16 cellular contexts compared by ENCODE assay signal in the genomic region with DNA sequence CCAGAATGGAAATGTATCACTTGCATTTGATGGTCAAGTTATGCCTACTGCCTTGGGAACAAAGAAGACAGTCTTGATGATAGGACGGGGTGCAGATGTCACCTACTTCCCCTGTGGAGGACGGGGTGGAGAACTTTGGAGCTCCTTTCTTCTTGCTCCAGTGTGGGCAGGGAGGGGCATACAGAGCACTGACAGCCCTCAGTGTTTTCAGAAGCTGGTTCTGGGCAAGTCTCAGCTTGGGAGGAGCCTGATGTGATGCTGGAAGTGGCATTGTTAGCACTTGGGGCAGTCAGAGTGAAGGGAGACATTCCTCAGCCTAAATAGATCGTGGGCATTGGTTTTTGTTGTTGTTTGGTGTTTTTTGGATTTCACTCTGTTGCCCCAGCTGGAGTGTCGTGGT. TPM values are rescaled to one million over a fixed set of nuclear protein-coding genes. Genes with fewer than 3 reads are reported as not detected.
DNase-seq lines count a peak whose midpoint lies in the region; ATAC-seq and TF ChIP-seq lines count a peak whose summit lies in the region.
"Had no signal": no experiment of that assay in that cellular context is flagged by ENCODE, and none has a peak within 500 bp of the region (broad histone marks: within the 10 kb centered on the region; RNA-seq: fewer than 3 reads in every experiment).

No MANE protein-coding gene starts in this region.

- H3K9me3 ChIP-seq in osteoblast (ENCODE audit: low read depth, low read length) (no peaks in the 10 kb centered on the region), upper lobe of left lung (no peaks in the 10 kb centered on the region)
- H3K9me3 ChIP-seq: BLaER1, body of pancreas, mucosa of descending colon, Peyer's patch, tibial nerve had no signal

- H3K4me3 Mint-ChIP-seq in natural killer cell treated with Interleukin-12 subunit alpha and Interleukin-12 subunit beta and Interleukin-15 and Interleukin-18, amount 100 ng/mL, for 72 hours: peak overlapping the region; percentile 86
- no peak overlapping the region for H3K4me3 Mint-ChIP-seq in natural killer cell
- H3K4me3 Mint-ChIP-seq: activated CD4-positive, alpha-beta T cell treated with anti-CD3 and anti-CD28 coated beads for 36 hours had no signal

- no peak overlapping the region for H2AFZ ChIP-seq in osteoblast (ENCODE audit: low read length)

- no peak for ATAC-seq in natural killer cell treated with Interleukin-12 subunit alpha and Interleukin-12 subunit beta and Interleukin-15 and Interleukin-18, amount 100 ng/mL, for 72 hours
- no peak for ATAC-seq in natural killer cell
- ATAC-seq in upper lobe of left lung (ENCODE audit: low FRiP score in 2 of 2): no peak
- ATAC-seq in GM18505 (IDR thresholded peaks at IDR 0.05; ENCODE audit: unreplicated experiment): no peak
- ATAC-seq: activated CD4-positive, alpha-beta T cell treated with anti-CD3 and anti-CD28 coated beads for 36 hours; body of pancreas; mucosa of descending colon had no signal

- H3K4me1 ChIP-seq in osteoblast (ENCODE audit: insufficient read depth, low read length) (peaks cover 51% of the 10 kb centered on the region), upper lobe of left lung (peaks cover 11 to 22% (median 17%) of the 10 kb centered on the region in 4 donors)

- H3K36me3 Mint-ChIP-seq in natural killer cell treated with Interleukin-12 subunit alpha and Interleukin-12 subunit beta and Interleukin-15 and Interleukin-18, amount 100 ng/mL, for 72 hours: peaks cover 9% of the 10 kb centered on the region
- H3K36me3 Mint-ChIP-seq in natural killer cell: no peaks in the 10 kb centered on the region

- H3K27ac Mint-ChIP-seq in natural killer cell treated with Interleukin-12 subunit alpha and Interleukin-12 subunit beta and Interleukin-15 and Interleukin-18, amount 100 ng/mL, for 72 hours: peak overlapping the region; percentile 72 to 86
- H3K27ac Mint-ChIP-seq in natural killer cell: no peak overlapping the region
- H3K27ac Mint-ChIP-seq: activated CD4-positive, alpha-beta T cell treated with anti-CD3 and anti-CD28 coated beads for 36 hours had no signal

- H3K4me1 Mint-ChIP-seq in natural killer cell treated with Interleukin-12 subunit alpha and Interleukin-12 subunit beta and Interleukin-15 and Interleukin-18, amount 100 ng/mL, for 72 hours (ENCODE audit: low read depth in 2 of 2): peaks cover 45 to 48% of the 10 kb centered on the region in 2 donors
- H3K4me1 Mint-ChIP-seq in natural killer cell: peaks cover 11 to 33% of the 10 kb centered on the region in 2 donors

- DNase-seq in natural killer cell treated with Interleukin-12 subunit alpha and Interleukin-12 subunit beta and Interleukin-15 and Interleukin-18, amount 100 ng/mL, for 72 hours (ENCODE audit: low spot score): no peak
- DNase-seq in natural killer cell: no peak
- DNase-seq in epithelial cell of esophagus (ENCODE audit: low read depth): peak; percentile 62
- DNase-seq in osteoblast (ENCODE audit: insufficient read length, low spot score, missing footprints): peak; percentile 69
- DNase-seq in upper lobe of left lung: no peak
- DNase-seq in NCI-H774 (lab: John Stamatoyannopoulos, UW): no peak
- no peak for DNase-seq in LoVo (ENCODE audit: low spot score)
- DNase-seq: activated CD4-positive, alpha-beta T cell treated with anti-CD3 and anti-CD28 coated beads for 36 hours; body of pancreas; glutamatergic neuron; NCI-H1417; Peyer's patch had no signal

- H4K20me1 ChIP-seq in osteoblast (ENCODE audit: insufficient read depth, low read length): no peaks in the 10 kb centered on the region
- H4K20me1 ChIP-seq: BLaER1 had no signal

- H3K4me2 ChIP-seq in osteoblast (ENCODE audit: insufficient read depth, low read length): peak overlapping the region; percentile 61
- H3K4me2 ChIP-seq: BLaER1 had no signal

- peaks cover 76% of the 10 kb centered on the region for H3K36me3 ChIP-seq in osteoblast (ENCODE audit: insufficient read depth, low read length)
- H3K36me3 ChIP-seq in upper lobe of left lung: no peaks in the 10 kb centered on the region
- H3K36me3 ChIP-seq: BLaER1, Peyer's patch had no signal

- TF ChIP-seq CTCF in natural killer cell (IDR thresholded peaks at IDR 0.05) (no peak), epithelial cell of esophagus (IDR thresholded peaks at IDR 0.05; ENCODE audit: insufficient read depth, low read depth, low read length, missing control alignments) (no peak), osteoblast (IDR thresholded peaks at IDR 0.05; ENCODE audit: extremely low read depth, low read depth, low read length) (no peak), upper lobe of left lung (IDR thresholded peaks at IDR 0.05) (no peak)

- H3K27me3 Mint-ChIP-seq in natural killer cell treated with Interleukin-12 subunit alpha and Interleukin-12 subunit beta and Interleukin-15 and Interleukin-18, amount 100 ng/mL, for 72 hours: no peaks in the 10 kb centered on the region
- H3K27me3 Mint-ChIP-seq in natural killer cell (ENCODE audit: low read depth in 2 of 2): no peaks in the 10 kb centered on the region
- H3K27me3 Mint-ChIP-seq: activated CD4-positive, alpha-beta T cell treated with anti-CD3 and anti-CD28 coated beads for 36 hours had no signal

- H3K9me3 Mint-ChIP-seq in natural killer cell treated with Interleukin-12 subunit alpha and Interleukin-12 subunit beta and Interleukin-15 and Interleukin-18, amount 100 ng/mL, for 72 hours: no peaks in the 10 kb centered on the region
- no peaks in the 10 kb centered on the region for H3K9me3 Mint-ChIP-seq in natural killer cell

- H3K79me2 ChIP-seq in osteoblast (ENCODE audit: insufficient read depth, low read length): peaks cover 87% of the 10 kb centered on the region

- H3K27ac ChIP-seq in osteoblast (ENCODE audit: low read depth, low read length) (peak overlapping the region; percentile 97), upper lobe of left lung (no peak overlapping the region)
- H3K27ac ChIP-seq: BLaER1 had no signal

- 83 to 94% methylated on average over 4 of the region's 4 CpGs for WGBS in upper lobe of left lung, 2 donors

- intact Hi-C loops in natural killer cell (cut with micrococcal nuclease): no loop called here

- H3K4me3 ChIP-seq in epithelial cell of esophagus (ENCODE audit: low read length): no peak overlapping the region
- no peak overlapping the region for H3K4me3 ChIP-seq in osteoblast (ENCODE audit: insufficient read depth, low read length)
- no peak overlapping the region for H3K4me3 ChIP-seq in upper lobe of left lung
- H3K4me3 ChIP-seq: BLaER1, body of pancreas, mucosa of descending colon, Peyer's patch, tibial nerve had no signal

- no peak for TF ChIP-seq EP300 in upper lobe of left lung (IDR thresholded peaks at IDR 0.05)

- no peak for TF ChIP-seq POLR2A in upper lobe of left lung (IDR thresholded peaks at IDR 0.05)
- no peak for TF ChIP-seq POLR2A in GM18505 (IDR thresholded peaks at IDR 0.05; ENCODE audit: borderline replicate concordance, extremely low read depth, insufficient read depth, insufficient read length)

- H3K27me3 ChIP-seq in osteoblast (ENCODE audit: insufficient read depth, low read length) (no peaks in the 10 kb centered on the region), upper lobe of left lung (no peaks in the 10 kb centered on the region)
- H3K27me3 ChIP-seq: BLaER1, body of pancreas, Peyer's patch, tibial nerve had no signal

RNA-seq across cellular contexts. Expression of a gene that starts 59.7 kb away (rescaled TPM):
- total RNA-seq in natural killer cell treated with Interleukin-12 subunit alpha and Interleukin-12 subunit beta and Interleukin-15 and Interleukin-18, amount 100 ng/mL, for 72 hours: 10 to 100 TPM; 24.7 to 37.3 TPM
- total RNA-seq in natural killer cell (10 to 100 TPM; 24.4 to 47.0 (median 28.0) TPM), osteoblast (91.6 and 94.8 TPM in 2 replicates), upper lobe of left lung (1 to 10 TPM; 3.0 to 7.7 (median 4.2) TPM)

Comparison
In these comparisons a context has a peak if more than half of its experiments do, and no peak if none do; other contexts are left out.
1. H3K27ac Mint-ChIP-seq: peak in natural killer cell treated with Interleukin-12 subunit alpha and Interleukin-12 subunit beta and Interleukin-15 and Interleukin-18, amount 100 ng/mL, for 72 hours (2 of 2); none in natural killer cell (0 of 2).
2. DNase-seq: peak in epithelial cell of esophagus (single experiment) and osteoblast (single experiment); none in natural killer cell treated with Interleukin-12 subunit alpha and Interleukin-12 subunit beta and Interleukin-15 and Interleukin-18, amount 100 ng/mL, for 72 hours (single experiment), natural killer cell (single experiment), upper lobe of left lung (0 of 2), NCI-H774 (single experiment) and LoVo (single experiment).